In genomic region chr6:19231878-19232519, GRCh38 we compare ENCODE assay signal across 17 cellular contexts.
DNase-seq lines count a peak whose midpoint lies in the region; ATAC-seq and TF ChIP-seq lines count a peak whose summit lies in the region.
"Had no signal": no experiment of that assay in that cellular context is flagged by ENCODE, and none has a peak within 500 bp of the region (broad histone marks: within the 10 kb centered on the region; RNA-seq: fewer than 3 reads in every experiment).

No MANE protein-coding gene starts in this region.

- H3K27ac Mint-ChIP-seq in CD14-positive monocyte: no peak overlapping the region
- H3K27ac Mint-ChIP-seq: activated naive CD4-positive, alpha-beta T cell treated with anti-CD3 and anti-CD28 coated beads, Interleukin-2, amount 10 ng/mL, durations not matched to agents 7 days and 5 days; endodermal cell; HFFc6; T-helper 2 cell treated with Interferon-gamma antibody and Interleukin-4, amounts not matched to agents 5 μg/mL and 100 μg/mL, for 36 hours had no signal

- no peaks in the 10 kb centered on the region for H3K27me3 ChIP-seq in lower lobe of right lung (ENCODE audit: low read depth)
- H3K27me3 ChIP-seq in smooth muscle cell (ENCODE audit: low read depth): no peaks in the 10 kb centered on the region
- no peaks in the 10 kb centered on the region for H3K27me3 ChIP-seq in H7 (ENCODE audit: control insufficient read depth, insufficient read depth, low read length)
- H3K27me3 ChIP-seq: SJSA1 had no signal

- H2AFZ ChIP-seq in smooth muscle cell (ENCODE audit: low read depth): peak overlapping the region; percentile 75

- H3K36me3 ChIP-seq in lower lobe of right lung (no peaks in the 10 kb centered on the region), smooth muscle cell (ENCODE audit: low read depth) (no peaks in the 10 kb centered on the region), H7 (replicated peaks; ENCODE audit: control insufficient read depth, insufficient read depth, low read length) (no peaks in the 10 kb centered on the region)
- H3K36me3 ChIP-seq: SJSA1 had no signal

- H3K9ac ChIP-seq in smooth muscle cell (ENCODE audit: low read depth): no peak overlapping the region

- TF ChIP-seq CTCF in lower lobe of right lung (IDR thresholded peaks at IDR 0.05) (no peak), smooth muscle cell (IDR thresholded peaks at IDR 0.05; ENCODE audit: borderline replicate concordance, insufficient read depth, poor library complexity, severe bottlenecking) (no peak), CD14-positive monocyte (IDR thresholded peaks at IDR 0.05) (no peak)

- H3K4me3 Mint-ChIP-seq in CD14-positive monocyte: no peak overlapping the region
- H3K4me3 Mint-ChIP-seq: activated naive CD4-positive, alpha-beta T cell treated with anti-CD3 and anti-CD28 coated beads, Interleukin-2, amount 10 ng/mL, durations not matched to agents 7 days and 5 days; endodermal cell; HFFc6; T-helper 2 cell treated with Interferon-gamma antibody and Interleukin-4, amounts not matched to agents 5 μg/mL and 100 μg/mL, for 36 hours had no signal

- peak; percentile 58 for DNase-seq in NCI-H2029 (lab: John Stamatoyannopoulos, UW)
- DNase-seq in astrocyte of the hippocampus (ENCODE audit: low read depth, low spot score): peak; percentile 12
- no peak for DNase-seq in lower lobe of right lung
- DNase-seq in smooth muscle cell (lab: John Stamatoyannopoulos, UW; ENCODE audit: unreplicated experiment): no peak
- no peak for DNase-seq in CD14-positive monocyte (ENCODE audit: low spot score)
- DNase-seq in H7: no peak
- no peak for DNase-seq in activated T-cell treated with anti-CD3 and anti-CD28 coated beads, Interleukin-2, amount 50 U/mL, for 48 hours
- DNase-seq: activated CD8-positive, alpha-beta memory T cell treated with anti-CD3 and anti-CD28 coated beads, Interleukin-2, amount 50 U/mL, for 4 hours; activated naive CD4-positive, alpha-beta T cell treated with anti-CD3 and anti-CD28 coated beads, Interleukin-2, amount 10 ng/mL, durations not matched to agents 7 days and 5 days; Calu3; endodermal cell; HFFc6; MM.1S had no signal

- H3K9me3 Mint-ChIP-seq in CD14-positive monocyte: peaks cover 0 to 6% (median 2%) of the 10 kb centered on the region in 7 donors

- no peak overlapping the region for H3K4me2 ChIP-seq in smooth muscle cell

- WGBS in smooth muscle cell (ENCODE audit: low lambda C conversion rate): 68% methylated on average over 5 of the region's 5 CpGs

- H3K27me3 Mint-ChIP-seq in CD14-positive monocyte (ENCODE audit: low read depth in 3 of 3): no peaks in the 10 kb centered on the region
- H3K27me3 Mint-ChIP-seq: activated naive CD4-positive, alpha-beta T cell treated with anti-CD3 and anti-CD28 coated beads, Interleukin-2, amount 10 ng/mL, durations not matched to agents 7 days and 5 days had no signal

- H3K4me3 ChIP-seq in lower lobe of right lung (no peak overlapping the region), smooth muscle cell (no peak overlapping the region), H7 (ENCODE audit: insufficient read depth, low read depth, low read length) (no peak overlapping the region)
- H3K4me3 ChIP-seq: SJSA1 had no signal

- no peaks in the 10 kb centered on the region for H3K4me1 Mint-ChIP-seq in CD14-positive monocyte
- H3K4me1 Mint-ChIP-seq: activated naive CD4-positive, alpha-beta T cell treated with anti-CD3 and anti-CD28 coated beads, Interleukin-2, amount 10 ng/mL, durations not matched to agents 7 days and 5 days had no signal

- H3K27ac ChIP-seq in lower lobe of right lung (peak overlapping the region; percentile 28), smooth muscle cell (ENCODE audit: low read depth) (no peak overlapping the region)
- H3K27ac ChIP-seq: SJSA1 had no signal

- no peaks in the 10 kb centered on the region for H3K36me3 Mint-ChIP-seq in CD14-positive monocyte
- H3K36me3 Mint-ChIP-seq: activated naive CD4-positive, alpha-beta T cell treated with anti-CD3 and anti-CD28 coated beads, Interleukin-2, amount 10 ng/mL, durations not matched to agents 7 days and 5 days had no signal

- H3K4me1 ChIP-seq in lower lobe of right lung (no peaks in the 10 kb centered on the region), smooth muscle cell (ENCODE audit: low read depth) (peaks cover 3% of the 10 kb centered on the region)
- H3K4me1 ChIP-seq: SJSA1 had no signal

- ATAC-seq in lower lobe of right lung: peak; percentile 39 to 92
- ATAC-seq in HG02610 (IDR thresholded peaks at IDR 0.05; ENCODE audit: unreplicated experiment): no peak
- ATAC-seq: HepG2 had no signal

- intact Hi-C loops in lower lobe of right lung (cut with DNase I): no loop called here
- intact Hi-C loops in CD14-positive monocyte (cut with micrococcal nuclease): no loop called here

- H4K20me1 ChIP-seq in smooth muscle cell (ENCODE audit: low read depth): no peaks in the 10 kb centered on the region

- H3K9me3 ChIP-seq in lower lobe of right lung: no peaks in the 10 kb centered on the region
- H3K9me3 ChIP-seq in smooth muscle cell (replicated peaks; ENCODE audit: low read depth): peaks cover 5% of the 10 kb centered on the region
- H3K9me3 ChIP-seq: SJSA1 had no signal

- no peaks in the 10 kb centered on the region for H3F3A ChIP-seq in smooth muscle cell (ENCODE audit: low read depth)

- H3K79me2 ChIP-seq in smooth muscle cell (ENCODE audit: low read depth): no peaks in the 10 kb centered on the region

Comparison
In these comparisons a context has a peak if more than half of its experiments do, and no peak if none do; other contexts are left out.
1. DNase-seq: peak in NCI-H2029 (single experiment) and astrocyte of the hippocampus (single experiment); none in lower lobe of right lung (single experiment), smooth muscle cell (single experiment), CD14-positive monocyte (single experiment), H7 (single experiment) and activated T-cell treated with anti-CD3 and anti-CD28 coated beads, Interleukin-2, amount 50 U/mL, for 48 hours (0 of 2).